ENCODE assay signal across 31 cellular contexts in genomic region chr7:120960714-120961113, GRCh38. TPM values are rescaled to one million over a fixed set of nuclear protein-coding genes. Genes with fewer than 3 reads are reported as not detected.
"Had no signal": no experiment of that assay in that cellular context is flagged by ENCODE, and none has a peak within 500 bp of the region (broad histone marks: within the 10 kb centered on the region; RNA-seq: fewer than 3 reads in every experiment).

No MANE protein-coding gene starts in this region.

- H3K27me3 Mint-ChIP-seq: activated CD4-positive, alpha-beta memory T cell treated with anti-CD3 and anti-CD28 coated beads, Interleukin-2, amount 10 ng/mL, durations not matched to agents 7 days and 5 days; activated CD4-positive, alpha-beta T cell treated with anti-CD3 and anti-CD28 coated beads for 36 hours; activated CD4-positive, alpha-beta T cell treated with anti-CD3 and anti-CD28 coated beads, Interleukin-2, amount 10 ng/mL, durations not matched to agents 7 days and 5 days; activated naive CD4-positive, alpha-beta T cell treated with anti-CD3 and anti-CD28 coated beads, Interleukin-2, amount 50 U/mL, for 24 hours; activated naive CD8-positive, alpha-beta T cell treated with anti-CD3 and anti-CD28 coated beads for 36 hours; activated naive CD8-positive, alpha-beta T cell treated with anti-CD3 and anti-CD28 coated beads, Interleukin-2, amount 50 U/mL, for 24 hours; brain had no signal

- H3K27me3 ChIP-seq: ascending aorta, breast epithelium, cardiac muscle cell, colonic mucosa had no signal

- H3K4me3 Mint-ChIP-seq: activated CD4-positive, alpha-beta memory T cell treated with anti-CD3 and anti-CD28 coated beads, Interleukin-2, amount 10 ng/mL, durations not matched to agents 7 days and 5 days; activated CD4-positive, alpha-beta T cell treated with anti-CD3 and anti-CD28 coated beads for 36 hours; activated CD4-positive, alpha-beta T cell treated with anti-CD3 and anti-CD28 coated beads, Interleukin-2, amount 10 ng/mL, durations not matched to agents 7 days and 5 days; activated naive CD4-positive, alpha-beta T cell treated with anti-CD3 and anti-CD28 coated beads for 36 hours; activated naive CD4-positive, alpha-beta T cell treated with anti-CD3 and anti-CD28 coated beads, Interleukin-2, amount 50 U/mL, for 24 hours; activated naive CD8-positive, alpha-beta T cell treated with anti-CD3 and anti-CD28 coated beads for 36 hours; activated naive CD8-positive, alpha-beta T cell treated with anti-CD3 and anti-CD28 coated beads, Interleukin-2, amount 50 U/mL, for 24 hours; activated T-cell treated with anti-CD3 and anti-CD28 coated beads, Interleukin-2, amount 50 U/mL, for 4 hours; activated T-helper 1 cell treated with anti-CD3 and anti-CD28 coated beads, Interleukin-12 subunit alpha, Interleukin-12 subunit beta, Interleukin-2, Interleukin-4 antibody, amounts not matched to agents 30 ng/mL and 10 ng/mL and 1 ng/mL, durations not matched to agents 14 hours and 24 hours and 36 hours; brain had no signal

- H3K9me3 ChIP-seq: ascending aorta, breast epithelium, colonic mucosa had no signal

- H3K4me1 ChIP-seq: breast epithelium, colonic mucosa had no signal

- H3K27ac Mint-ChIP-seq: activated CD4-positive, alpha-beta memory T cell treated with anti-CD3 and anti-CD28 coated beads, Interleukin-2, amount 10 ng/mL, durations not matched to agents 7 days and 5 days; activated CD4-positive, alpha-beta T cell treated with anti-CD3 and anti-CD28 coated beads for 36 hours; activated CD4-positive, alpha-beta T cell treated with anti-CD3 and anti-CD28 coated beads, Interleukin-2, amount 10 ng/mL, durations not matched to agents 7 days and 5 days; activated naive CD4-positive, alpha-beta T cell treated with anti-CD3 and anti-CD28 coated beads for 36 hours; activated naive CD4-positive, alpha-beta T cell treated with anti-CD3 and anti-CD28 coated beads, Interleukin-2, amount 50 U/mL, for 24 hours; activated naive CD8-positive, alpha-beta T cell treated with anti-CD3 and anti-CD28 coated beads for 36 hours; activated naive CD8-positive, alpha-beta T cell treated with anti-CD3 and anti-CD28 coated beads, Interleukin-2, amount 50 U/mL, for 24 hours; activated T-helper 2 cell treated with anti-CD3 and anti-CD28 coated beads, Interferon-gamma antibody, Interleukin-2, Interleukin-4, amounts not matched to agents 10 μg/mL and 5 μg/mL and 100 μg/mL, durations not matched to agents 14 hours and 24 hours and 36 hours; brain had no signal

- H3K4me3 ChIP-seq: ascending aorta, breast epithelium, cardiac muscle cell, colonic mucosa had no signal

- FAIRE-seq: endometrium, frontal cortex had no signal

- ATAC-seq: activated CD4-positive, alpha-beta T cell treated with anti-CD3 and anti-CD28 coated beads for 36 hours; activated naive CD8-positive, alpha-beta T cell treated with anti-CD3 and anti-CD28 coated beads, Interleukin-2, amount 50 U/mL, for 24 hours; activated T-cell treated with anti-CD3 and anti-CD28 coated beads, Interleukin-2, amount 50 U/mL, for 4 hours; esophagus mucosa had no signal

- H3K36me3 ChIP-seq: breast epithelium had no signal

- H3K27ac ChIP-seq: ascending aorta, breast epithelium, cardiac muscle cell, colonic mucosa had no signal

- DNase-seq: activated CD4-positive, alpha-beta memory T cell treated with anti-CD3 and anti-CD28 coated beads, Interleukin-2, amount 10 ng/mL, durations not matched to agents 7 days and 5 days; activated CD4-positive, alpha-beta T cell treated with anti-CD3 and anti-CD28 coated beads for 36 hours; activated CD4-positive, alpha-beta T cell treated with anti-CD3 and anti-CD28 coated beads, Interleukin-2, amount 10 ng/mL, durations not matched to agents 7 days and 5 days; activated CD4-positive, alpha-beta T cell treated with anti-CD3 and anti-CD28 coated beads, Interleukin-2, amount 50 U/mL, for 4 hours; activated CD4-positive, CD25-positive, alpha-beta regulatory T cell; activated CD4-positive, CD25-positive, alpha-beta regulatory T cell treated with anti-CD3 and anti-CD28 coated beads, Interleukin-2, amount 50 U/mL, for 72 hours; activated CD8-positive, alpha-beta memory T cell treated with anti-CD3 and anti-CD28 coated beads, Interleukin-2, amount 50 U/mL, for 48 hours; activated effector memory CD4-positive, alpha-beta T cell treated with anti-CD3 and anti-CD28 coated beads, Interleukin-2, amount 50 U/mL, for 16 hours; activated naive CD4-positive, alpha-beta T cell treated with anti-CD3 and anti-CD28 coated beads for 36 hours; activated naive CD8-positive, alpha-beta T cell treated with anti-CD3 and anti-CD28 coated beads for 36 hours; activated naive CD8-positive, alpha-beta T cell treated with anti-CD3 and anti-CD28 coated beads, Interleukin-2, amount 50 U/mL, for 24 hours; activated T-cell treated with anti-CD3 and anti-CD28 coated beads for 4 hours; activated T-cell treated with anti-CD3 and anti-CD28 coated beads, Interleukin-2, amount 50 U/mL, for 4 hours; central memory CD4-positive, alpha-beta T cell; cerebellar nuclear complex; colonic mucosa; effector CD8-positive, alpha-beta T cell; foreskin fibroblast; head of caudate nucleus; T-helper 1 cell; T-helper 2 cell had no signal

- H3K9me3 Mint-ChIP-seq: activated CD4-positive, alpha-beta memory T cell treated with anti-CD3 and anti-CD28 coated beads, Interleukin-2, amount 10 ng/mL, durations not matched to agents 7 days and 5 days; activated CD4-positive, alpha-beta T cell treated with anti-CD3 and anti-CD28 coated beads, Interleukin-2, amount 10 ng/mL, durations not matched to agents 7 days and 5 days; activated naive CD4-positive, alpha-beta T cell treated with anti-CD3 and anti-CD28 coated beads for 36 hours; activated naive CD4-positive, alpha-beta T cell treated with anti-CD3 and anti-CD28 coated beads, Interleukin-2, amount 50 U/mL, for 24 hours; activated naive CD8-positive, alpha-beta T cell treated with anti-CD3 and anti-CD28 coated beads for 36 hours; activated naive CD8-positive, alpha-beta T cell treated with anti-CD3 and anti-CD28 coated beads, Interleukin-2, amount 50 U/mL, for 24 hours; activated T-cell treated with anti-CD3 and anti-CD28 coated beads, Interleukin-2, amount 50 U/mL, for 4 hours; activated T-helper 1 cell treated with anti-CD3 and anti-CD28 coated beads, Interleukin-12 subunit alpha, Interleukin-12 subunit beta, Interleukin-2, Interleukin-4 antibody, amounts not matched to agents 30 ng/mL and 10 ng/mL and 1 ng/mL, durations not matched to agents 14 hours and 24 hours and 36 hours; activated T-helper 2 cell treated with anti-CD3 and anti-CD28 coated beads, Interferon-gamma antibody, Interleukin-2, Interleukin-4, amounts not matched to agents 10 μg/mL and 5 μg/mL and 100 μg/mL, durations not matched to agents 14 hours and 24 hours and 36 hours; brain had no signal

RNA-seq across cellular contexts. Expression of gene CPED1, which starts 27.8 kb away (rescaled TPM):
- total RNA-seq: activated CD4-positive, alpha-beta memory T cell treated with anti-CD3 and anti-CD28 coated beads, Interleukin-2, amount 10 ng/mL, durations not matched to agents 7 days and 5 days; activated CD4-positive, alpha-beta T cell treated with anti-CD3 and anti-CD28 coated beads for 36 hours; activated naive CD4-positive, alpha-beta T cell treated with anti-CD3 and anti-CD28 coated beads for 36 hours; activated naive CD8-positive, alpha-beta T cell treated with anti-CD3 and anti-CD28 coated beads for 36 hours; activated T-helper 1 cell treated with anti-CD3 and anti-CD28 coated beads, Interleukin-12 subunit alpha, Interleukin-12 subunit beta, Interleukin-2, Interleukin-4 antibody, amounts not matched to agents 30 ng/mL and 10 ng/mL and 1 ng/mL, durations not matched to agents 14 hours and 24 hours and 36 hours; activated T-helper 2 cell treated with anti-CD3 and anti-CD28 coated beads, Interferon-gamma antibody, Interleukin-2, Interleukin-4, amounts not matched to agents 10 μg/mL and 5 μg/mL and 100 μg/mL, durations not matched to agents 14 hours and 24 hours and 36 hours had no signal
